ENCODE assay signal across 19 cellular contexts in genomic region chr10:110850099-110850498, GRCh38. TPM values are rescaled to one million over a fixed set of nuclear protein-coding genes. Genes with fewer than 3 reads are reported as not detected.
DNase-seq lines count a peak whose midpoint lies in the region; ATAC-seq, FAIRE-seq and TF ChIP-seq lines count a peak whose summit lies in the region.
"Had no signal": no experiment of that assay in that cellular context is flagged by ENCODE, and none has a peak within 500 bp of the region (broad histone marks: within the 10 kb centered on the region; RNA-seq: fewer than 3 reads in every experiment).

No MANE protein-coding gene starts in this region.

- peaks cover 2% of the 10 kb centered on the region for H3K9me3 Mint-ChIP-seq in activated naive CD8-positive, alpha-beta T cell treated with anti-CD3 and anti-CD28 coated beads, Interleukin-2, amount 50 U/mL, for 24 hours
- H3K9me3 Mint-ChIP-seq in neural crest cell: no peaks in the 10 kb centered on the region

- FAIRE-seq in GM12891 (lab: Jason Lieb, UNC): peak; percentile 26
- FAIRE-seq: G401.6, HepG2 had no signal

- peak overlapping the region; percentile 18 for H3K4me3 Mint-ChIP-seq in activated naive CD8-positive, alpha-beta T cell treated with anti-CD3 and anti-CD28 coated beads, Interleukin-2, amount 50 U/mL, for 24 hours
- H3K4me3 Mint-ChIP-seq in neural crest cell: no peak overlapping the region

- TF ChIP-seq POLR2A in GM12891 (IDR thresholded peaks at IDR 0.05; ENCODE audit: low read depth, low read length): no peak

- no peaks in the 10 kb centered on the region for H3K36me3 Mint-ChIP-seq in activated naive CD8-positive, alpha-beta T cell treated with anti-CD3 and anti-CD28 coated beads, Interleukin-2, amount 50 U/mL, for 24 hours (ENCODE audit: low read depth)
- H3K36me3 Mint-ChIP-seq in neural crest cell (ENCODE audit: low read depth): no peaks in the 10 kb centered on the region

- DNase-seq in NK-92 treated with Interleukin-12 subunit alpha and Interleukin-12 subunit beta, amount 100 ng/mL, for 24 hours (lab: John Stamatoyannopoulos, UW): peak; percentile 25
- DNase-seq in NK-92 (lab: John Stamatoyannopoulos, UW; ENCODE audit: unreplicated experiment) (no peak), GM12891 (ENCODE audit: insufficient read length, low spot score) (no peak), neural crest cell (ENCODE audit: low read depth, low spot score) (no peak), HEK293T (ENCODE audit: extremely low spot score) (no peak), NCI-H1105 treated with DMSO at 0.1 percent for 48 hours (lab: John Stamatoyannopoulos, UW) (no peak), medulla oblongata (ENCODE audit: extremely low spot score) (no peak)
- no peak for DNase-seq in activated naive CD8-positive, alpha-beta T cell treated with anti-CD3 and anti-CD28 coated beads, Interleukin-2, amount 50 U/mL, for 24 hours
- DNase-seq: Calu3, DMS79 treated with DMSO at 0.1 percent for 48 hours, GOT3, MM.1S, NCI-H1105, NCI-H1930, NCI-H2171, NCI-H82, SIG-M5 had no signal

- peak; percentile 70 for ATAC-seq in activated naive CD8-positive, alpha-beta T cell treated with anti-CD3 and anti-CD28 coated beads, Interleukin-2, amount 50 U/mL, for 24 hours
- ATAC-seq: HepG2 had no signal

- CTCF ChIA-PET in HEK293T (lab: Yijun Ruan, JAX): no interaction called here

- H3K27me3 Mint-ChIP-seq in activated naive CD8-positive, alpha-beta T cell treated with anti-CD3 and anti-CD28 coated beads, Interleukin-2, amount 50 U/mL, for 24 hours: no peaks in the 10 kb centered on the region
- no peaks in the 10 kb centered on the region for H3K27me3 Mint-ChIP-seq in neural crest cell (ENCODE audit: low read depth)

- H3K27ac Mint-ChIP-seq in activated naive CD8-positive, alpha-beta T cell treated with anti-CD3 and anti-CD28 coated beads, Interleukin-2, amount 50 U/mL, for 24 hours: peak overlapping the region; percentile 40
- peak overlapping the region; percentile 77 for H3K27ac Mint-ChIP-seq in neural crest cell (ENCODE audit: unreplicated experiment)

- no peak for TF ChIP-seq CTCF in neural crest cell (conservative IDR thresholded peaks at IDR 0.05)

- POLR2A ChIA-PET in HEK293T (lab: Yijun Ruan, JAX): no interaction called here

- peaks cover 66% of the 10 kb centered on the region for H3K4me1 Mint-ChIP-seq in activated naive CD8-positive, alpha-beta T cell treated with anti-CD3 and anti-CD28 coated beads, Interleukin-2, amount 50 U/mL, for 24 hours
- H3K4me1 Mint-ChIP-seq in neural crest cell: peaks cover 7% of the 10 kb centered on the region

TF ChIP-seq in GM12891, 5 proteins besides CTCF, POLR2A, EP300 and RAD21:
- TF ChIP-seq POLR2AphosphoS5 (IDR thresholded peaks at IDR 0.05; ENCODE audit: low read depth, low read length) (no peak), POU2F2 (IDR thresholded peaks at IDR 0.05; ENCODE audit: low read depth, low read length) (no peak), PAX5 (IDR thresholded peaks at IDR 0.05; ENCODE audit: insufficient read depth, low read length, severe bottlenecking) (no peak), TAF1 (IDR thresholded peaks at IDR 0.05; ENCODE audit: low read depth, low read length) (no peak), SPI1 (IDR thresholded peaks at IDR 0.05; ENCODE audit: low read depth, low read length) (no peak)

TF ChIP-seq in HEK293T, 16 proteins besides CTCF, POLR2A, EP300 and RAD21:
- TF ChIP-seq L3MBTL2 (conservative IDR thresholded peaks at IDR 0.05) (no peak), ZNF384 (IDR thresholded peaks at IDR 0.05) (no peak)

RNA-seq across cellular contexts. Expression of gene PDCD4, which starts 21.6 kb away (rescaled TPM):
- 287 TPM for polyA plus RNA-seq in GM12891 (2012; ENCODE audit: low read depth, missing spikeins)
- 37.8 and 41.9 TPM in 2 replicates for total RNA-seq in neural crest cell
